ENCODE assay signal across 1 cellular context in the genomic region with DNA sequence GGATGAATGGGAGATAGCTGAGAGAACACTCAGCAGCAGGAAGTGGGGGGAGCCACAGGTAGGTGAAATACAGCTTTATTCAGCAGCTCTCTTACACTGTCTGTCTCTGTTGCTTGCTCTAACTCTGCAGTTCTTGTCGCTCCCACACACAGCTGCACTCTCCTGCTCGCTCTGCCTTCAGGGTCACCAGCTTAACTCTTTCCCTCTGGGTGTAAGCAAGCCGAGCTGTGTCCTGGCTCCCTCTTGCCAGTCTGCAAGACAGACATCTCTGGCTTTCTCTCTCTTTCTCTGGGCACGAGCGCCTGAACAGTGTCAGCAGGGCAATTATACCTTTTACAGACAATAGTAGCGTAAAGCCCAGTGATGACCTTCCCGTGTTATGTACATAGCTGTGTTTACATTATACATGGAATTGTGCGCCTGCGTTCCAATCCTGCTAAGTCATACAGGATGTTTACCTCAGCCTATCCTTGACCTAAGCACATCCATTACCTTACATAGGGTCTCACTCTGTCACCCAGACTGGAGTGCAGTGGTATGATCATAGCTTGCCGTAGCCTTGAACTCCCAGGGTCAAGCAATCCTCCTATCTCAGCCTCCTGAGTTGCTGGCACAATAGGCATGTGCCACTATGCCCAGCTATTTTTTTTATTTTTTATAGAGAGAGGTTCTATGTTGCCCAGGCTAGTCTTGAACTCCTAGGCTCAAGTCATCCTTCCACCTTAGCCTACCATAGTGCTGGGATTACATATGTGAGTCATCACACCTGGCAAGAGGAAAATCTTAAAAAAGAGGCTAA.
A peak's percentile ranks its signal among the peaks of the same experiment; 100 is the strongest.
TF ChIP-seq lines count a peak whose summit lies in the region.

No MANE protein-coding gene starts in this region.

TF ChIP-seq in HepG2, 621 proteins besides CTCF, POLR2A, EP300 and RAD21 (continued from another document and continues in another):
- peak; percentile 81; the same call in 1 of the 2 replicates for TF ChIP-seq ZBTB39 (CRISPR knock-in tag; IDR thresholded peaks at IDR 0.05)
- TF ChIP-seq IRF2 (CRISPR knock-in tag; IDR thresholded peaks at IDR 0.05), result peak; percentile 99
- TF ChIP-seq ZKSCAN1 (IDR thresholded peaks at IDR 0.05; ENCODE audit: low read length), result no peak
- 0 out of 2 replicates have a peak, but pooled peaks have one; percentile 58 for TF ChIP-seq RELA (CRISPR knock-in tag; IDR thresholded peaks at IDR 0.05)
- TF ChIP-seq PATZ1 (CRISPR knock-in tag; IDR thresholded peaks at IDR 0.05), result peak; percentile 71
- TF ChIP-seq, protein P1, sequence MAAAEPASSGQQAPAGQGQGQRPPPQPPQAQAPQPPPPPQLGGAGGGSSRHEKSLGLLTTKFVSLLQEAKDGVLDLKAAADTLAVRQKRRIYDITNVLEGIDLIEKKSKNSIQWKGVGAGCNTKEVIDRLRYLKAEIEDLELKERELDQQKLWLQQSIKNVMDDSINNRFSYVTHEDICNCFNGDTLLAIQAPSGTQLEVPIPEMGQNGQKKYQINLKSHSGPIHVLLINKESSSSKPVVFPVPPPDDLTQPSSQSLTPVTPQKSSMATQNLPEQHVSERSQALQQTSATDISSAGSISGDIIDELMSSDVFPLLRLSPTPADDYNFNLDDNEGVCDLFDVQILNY (CRISPR knock-in tag; conservative IDR thresholded peaks at IDR 0.05), result no peak
- TF ChIP-seq ZNF362 (CRISPR knock-in tag; IDR thresholded peaks at IDR 0.05; ENCODE audit: borderline replicate concordance), result peak; percentile 75; the same call in 1 of the 2 replicates
- peak; percentile 60 for TF ChIP-seq TAF1 (CRISPR knock-in tag; IDR thresholded peaks at IDR 0.05)
- TF ChIP-seq POGZ (CRISPR knock-in tag; IDR thresholded peaks at IDR 0.05), result peak; percentile 100
- peak; percentile 82 for TF ChIP-seq RORA (CRISPR knock-in tag; IDR thresholded peaks at IDR 0.05)
- peak; percentile 96 for TF ChIP-seq ZNF512B (CRISPR knock-in tag; IDR thresholded peaks at IDR 0.05; ENCODE audit: borderline replicate concordance)
- TF ChIP-seq ZNF17 (CRISPR knock-in tag; IDR thresholded peaks at IDR 0.05), result no peak
- TF ChIP-seq AGO2 (optimal IDR thresholded peaks at IDR 0.05; ENCODE audit: low read depth, low read length), result no peak
- no peak; the same call in 1 of the 2 replicates for TF ChIP-seq ZSCAN22 (CRISPR knock-in tag; IDR thresholded peaks at IDR 0.05)
- TF ChIP-seq RBFOX2 (IDR thresholded peaks at IDR 0.05; ENCODE audit: low read depth, low read length), result peak; percentile 50; the same call in 1 of the 2 replicates
- TF ChIP-seq ZNF224 (CRISPR knock-in tag; IDR thresholded peaks at IDR 0.05), result no peak
- peak; percentile 83; the same call in 1 of the 2 replicates for TF ChIP-seq DMAP1 (CRISPR knock-in tag; IDR thresholded peaks at IDR 0.05)
- 0 out of 2 replicates have a peak, but pooled peaks have one; percentile 14 for TF ChIP-seq ZNF235 (CRISPR knock-in tag; IDR thresholded peaks at IDR 0.05; ENCODE audit: borderline replicate concordance)
- TF ChIP-seq, protein P2, sequence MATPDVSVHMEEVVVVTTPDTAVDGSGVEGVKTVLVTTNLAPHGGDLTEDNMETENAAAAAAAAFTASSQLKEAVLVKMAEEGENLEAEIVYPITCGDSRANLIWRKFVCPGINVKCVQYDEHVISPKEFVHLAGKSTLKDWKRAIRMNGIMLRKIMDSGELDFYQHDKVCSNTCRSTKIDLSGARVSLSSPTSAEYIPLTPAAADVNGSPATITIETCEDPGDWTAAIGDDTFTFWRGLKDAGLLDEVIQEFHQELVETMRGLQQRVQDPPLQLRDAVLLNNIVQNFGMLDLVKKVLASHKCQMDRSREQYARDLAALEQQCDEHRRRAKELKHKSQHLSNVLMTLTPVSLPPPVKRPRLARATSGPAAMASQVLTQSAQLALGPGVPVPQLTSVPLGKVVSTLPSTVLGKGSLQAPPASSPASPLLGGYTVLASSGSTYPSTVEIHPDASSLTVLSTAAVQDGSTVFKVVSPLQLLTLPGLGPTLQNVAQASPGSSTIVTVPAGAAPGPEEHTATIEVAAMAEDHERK (CRISPR knock-in tag; IDR thresholded peaks at IDR 0.05; ENCODE audit: low read depth), result peak; percentile 51; the same call in 1 of the 2 replicates
- no peak for TF ChIP-seq PTBP1 (IDR thresholded peaks at IDR 0.05; ENCODE audit: low read depth, low read length, poor library complexity, severe bottlenecking)
- TF ChIP-seq SIX1 (CRISPR knock-in tag; IDR thresholded peaks at IDR 0.05; ENCODE audit: borderline replicate concordance), result peak; percentile 87
- TF ChIP-seq NFYB (CRISPR knock-in tag; IDR thresholded peaks at IDR 0.05), result 0 out of 2 replicates have a peak, but pooled peaks have one; percentile 35
- no peak for TF ChIP-seq ZNF737 (CRISPR knock-in tag; IDR thresholded peaks at IDR 0.05; ENCODE audit: borderline replicate concordance)
- peak; percentile 100 for TF ChIP-seq TARDBP (CRISPR knock-in tag; IDR thresholded peaks at IDR 0.05)
- peak; percentile 82 for TF ChIP-seq ZBTB38 (CRISPR knock-in tag; IDR thresholded peaks at IDR 0.05)
- TF ChIP-seq, protein P3, sequence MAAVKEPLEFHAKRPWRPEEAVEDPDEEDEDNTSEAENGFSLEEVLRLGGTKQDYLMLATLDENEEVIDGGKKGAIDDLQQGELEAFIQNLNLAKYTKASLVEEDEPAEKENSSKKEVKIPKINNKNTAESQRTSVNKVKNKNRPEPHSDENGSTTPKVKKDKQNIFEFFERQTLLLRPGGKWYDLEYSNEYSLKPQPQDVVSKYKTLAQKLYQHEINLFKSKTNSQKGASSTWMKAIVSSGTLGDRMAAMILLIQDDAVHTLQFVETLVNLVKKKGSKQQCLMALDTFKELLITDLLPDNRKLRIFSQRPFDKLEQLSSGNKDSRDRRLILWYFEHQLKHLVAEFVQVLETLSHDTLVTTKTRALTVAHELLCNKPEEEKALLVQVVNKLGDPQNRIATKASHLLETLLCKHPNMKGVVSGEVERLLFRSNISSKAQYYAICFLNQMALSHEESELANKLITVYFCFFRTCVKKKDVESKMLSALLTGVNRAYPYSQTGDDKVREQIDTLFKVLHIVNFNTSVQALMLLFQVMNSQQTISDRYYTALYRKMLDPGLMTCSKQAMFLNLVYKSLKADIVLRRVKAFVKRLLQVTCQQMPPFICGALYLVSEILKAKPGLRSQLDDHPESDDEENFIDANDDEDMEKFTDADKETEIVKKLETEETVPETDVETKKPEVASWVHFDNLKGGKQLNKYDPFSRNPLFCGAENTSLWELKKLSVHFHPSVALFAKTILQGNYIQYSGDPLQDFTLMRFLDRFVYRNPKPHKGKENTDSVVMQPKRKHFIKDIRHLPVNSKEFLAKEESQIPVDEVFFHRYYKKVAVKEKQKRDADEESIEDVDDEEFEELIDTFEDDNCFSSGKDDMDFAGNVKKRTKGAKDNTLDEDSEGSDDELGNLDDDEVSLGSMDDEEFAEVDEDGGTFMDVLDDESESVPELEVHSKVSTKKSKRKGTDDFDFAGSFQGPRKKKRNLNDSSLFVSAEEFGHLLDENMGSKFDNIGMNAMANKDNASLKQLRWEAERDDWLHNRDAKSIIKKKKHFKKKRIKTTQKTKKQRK (IDR thresholded peaks at IDR 0.05; ENCODE audit: low read length), result no peak
- TF ChIP-seq IKZF4 (CRISPR knock-in tag; IDR thresholded peaks at IDR 0.05; ENCODE audit: borderline replicate concordance, low read depth, not compliant biosample characterization), result peak; percentile 70
- TF ChIP-seq HNF4A (CRISPR knock-in tag; IDR thresholded peaks at IDR 0.05), result peak; percentile 94
- TF ChIP-seq SUZ12 (IDR thresholded peaks at IDR 0.05; ENCODE audit: low read depth, low read length), result no peak
- TF ChIP-seq, protein P4, sequence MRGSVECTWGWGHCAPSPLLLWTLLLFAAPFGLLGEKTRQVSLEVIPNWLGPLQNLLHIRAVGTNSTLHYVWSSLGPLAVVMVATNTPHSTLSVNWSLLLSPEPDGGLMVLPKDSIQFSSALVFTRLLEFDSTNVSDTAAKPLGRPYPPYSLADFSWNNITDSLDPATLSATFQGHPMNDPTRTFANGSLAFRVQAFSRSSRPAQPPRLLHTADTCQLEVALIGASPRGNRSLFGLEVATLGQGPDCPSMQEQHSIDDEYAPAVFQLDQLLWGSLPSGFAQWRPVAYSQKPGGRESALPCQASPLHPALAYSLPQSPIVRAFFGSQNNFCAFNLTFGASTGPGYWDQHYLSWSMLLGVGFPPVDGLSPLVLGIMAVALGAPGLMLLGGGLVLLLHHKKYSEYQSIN (CRISPR knock-in tag; IDR thresholded peaks at IDR 0.05; ENCODE audit: borderline replicate concordance), result no peak
- TF ChIP-seq ZNF619 (CRISPR knock-in tag; IDR thresholded peaks at IDR 0.05), result 0 out of 2 replicates have a peak, but pooled peaks have one; percentile 67
- no peak for TF ChIP-seq ZNF777 (CRISPR knock-in tag; IDR thresholded peaks at IDR 0.05)
- peak; percentile 75 for TF ChIP-seq ZBED4 (CRISPR knock-in tag; IDR thresholded peaks at IDR 0.05; ENCODE audit: borderline replicate concordance)
- no peak for TF ChIP-seq KDM5A (IDR thresholded peaks at IDR 0.05; ENCODE audit: borderline replicate concordance, low read length)
- peak; percentile 100 for TF ChIP-seq TEAD3 (CRISPR knock-in tag; optimal IDR thresholded peaks at IDR 0.05; ENCODE audit: borderline replicate concordance)
- TF ChIP-seq ZNF761 (CRISPR knock-in tag; conservative IDR thresholded peaks at IDR 0.05), result peak; percentile 82
